Comparison of ENCODE assay signal across 9 cellular contexts in the genomic region with DNA sequence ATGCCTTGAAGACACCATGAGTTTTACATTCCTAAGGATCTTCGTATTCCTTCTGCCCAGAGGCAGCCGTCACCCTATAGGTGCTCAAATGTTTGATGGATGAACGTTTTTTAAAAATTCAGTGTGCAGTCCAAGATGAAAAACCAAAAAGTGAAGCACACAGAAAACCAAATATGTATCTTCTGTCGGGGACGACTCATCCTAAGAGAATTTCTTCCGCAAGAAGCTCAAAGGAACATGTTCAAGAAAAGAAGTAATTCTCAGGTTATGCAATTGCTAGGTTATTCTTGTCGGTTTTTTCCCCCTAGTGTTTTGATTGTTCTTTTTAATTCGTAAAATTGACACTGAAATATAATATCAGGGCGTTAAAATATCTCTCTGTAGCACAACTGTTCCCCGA. TPM values are rescaled to one million over a fixed set of nuclear protein-coding genes. Genes with fewer than 3 reads are reported as not detected.
DNase-seq lines count a peak whose midpoint lies in the region; FAIRE-seq and TF ChIP-seq lines count a peak whose summit lies in the region.
"Had no signal": no experiment of that assay in that cellular context is flagged by ENCODE, and none has a peak within 500 bp of the region (broad histone marks: within the 10 kb centered on the region; RNA-seq: fewer than 3 reads in every experiment).

No MANE protein-coding gene starts in this region.

- intact Hi-C loops in endothelial cell of umbilical vein (cut with micrococcal nuclease), result loop anchor here (1.0 to 2.0 kb wide), 2 partner anchors 65 to 137 kb away; a partner anchor contains a TSS

- H2AFZ ChIP-seq in endothelial cell of umbilical vein (ENCODE audit: low read depth, low read length), result peak overlapping the region; percentile 77

- no TSS peak for BruUV-seq in endothelial cell of umbilical vein (replicated peaks; lab: Mats Ljungman, UMichigan)

- DNase-seq in EL (peak; percentile 60), OCI-M1 (lab: John Stamatoyannopoulos, UW) (peak; percentile 5), endothelial cell of umbilical vein (ENCODE audit: low read depth, low spot score) (no peak), progenitor cell of endocrine pancreas (ENCODE audit: low spot score, unreplicated experiment) (no peak), NCI-H146 (lab: John Stamatoyannopoulos, UW) (no peak), HuH-7 (ENCODE audit: low spot score) (no peak), medulla oblongata (ENCODE audit: extremely low spot score) (no peak), RPMI8226 (no peak)

- TF ChIP-seq CTCF in endothelial cell of umbilical vein (IDR thresholded peaks at IDR 0.05; ENCODE audit: extremely low read depth in 1 of 2, insufficient read depth in 1 of 2, low read depth in 1 of 2, low read length in 2 of 2), result no peak
- no peak for TF ChIP-seq CTCF in progenitor cell of endocrine pancreas (IDR thresholded peaks at IDR 0.05; ENCODE audit: unreplicated experiment)

- CTCF ChIA-PET in endothelial cell of umbilical vein (lab: Charles Lee), result interaction anchor here (0.7 to 5.1 kb wide), 7 partner anchors 9 to 218 kb away, joined by 3 to 73 read pairs (median 7); a partner anchor contains a TSS

- peak overlapping the region; percentile 95 for H3K4me3 Mint-ChIP-seq in progenitor cell of endocrine pancreas (ENCODE audit: low read depth)

- H3K4me3 ChIP-seq in endothelial cell of umbilical vein (replicated peaks in 1 of 3; ENCODE audit: insufficient read depth in 1 of 3, low read depth in 1 of 3, low read length in 3 of 3), result peak overlapping the region; percentile 48 to 60 (median 49)

- H4K20me1 ChIP-seq in endothelial cell of umbilical vein (replicated peaks; ENCODE audit: control insufficient read depth, extremely low read depth, insufficient read depth, low read length), result no peaks in the 10 kb centered on the region

- H3K36me3 ChIP-seq in endothelial cell of umbilical vein (ENCODE audit: control insufficient read depth in 2 of 2, extremely low read depth in 1 of 2, insufficient read depth in 2 of 2, low read length in 2 of 2), result peaks cover 0 to 6% of the 10 kb centered on the region in 2 experiments

- peaks cover 12% of the 10 kb centered on the region for H3K36me3 Mint-ChIP-seq in progenitor cell of endocrine pancreas (ENCODE audit: insufficient read depth)

- dilution Hi-C loops in endothelial cell of umbilical vein (cut with MboI; ENCODE audit: extremely low pct_ligation_motif_present, low sequenced_read_pairs), result no loop called here

- POLR2A ChIA-PET in endothelial cell of umbilical vein (lab: Charles Lee), result interaction anchor here (1.5 kb wide), 1 partner anchor 29 kb away, joined by 15 read pairs; a partner anchor contains a TSS

- no peaks in the 10 kb centered on the region for H3K9me1 ChIP-seq in endothelial cell of umbilical vein (replicated peaks; ENCODE audit: control insufficient read depth, extremely low read depth, insufficient read depth, low read length)

- H3K27ac ChIP-seq in endothelial cell of umbilical vein (ENCODE audit: insufficient read depth, low read depth, low read length), result no peak overlapping the region

- no peaks in the 10 kb centered on the region for H3K27me3 Mint-ChIP-seq in progenitor cell of endocrine pancreas

- no peaks in the 10 kb centered on the region for H3K27me3 ChIP-seq in endothelial cell of umbilical vein (ENCODE audit: control insufficient read depth in 2 of 2, insufficient read depth in 2 of 2, low read length in 2 of 2)

- peak overlapping the region; percentile 100 for H3K27ac Mint-ChIP-seq in progenitor cell of endocrine pancreas

- peak overlapping the region; percentile 77 for H3K9ac ChIP-seq in endothelial cell of umbilical vein (replicated peaks; ENCODE audit: extremely low read depth, insufficient read depth, low read length)

- H3K4me1 ChIP-seq in endothelial cell of umbilical vein (ENCODE audit: control insufficient read depth, extremely low read depth, insufficient read depth, low read length), result peaks cover 10% of the 10 kb centered on the region

- H3K9me3 ChIP-seq in endothelial cell of umbilical vein (replicated peaks; ENCODE audit: control insufficient read depth, insufficient read depth, low read length), result no peaks in the 10 kb centered on the region

- H3K9me3 Mint-ChIP-seq in progenitor cell of endocrine pancreas (ENCODE audit: low read depth), result no peaks in the 10 kb centered on the region

- peaks cover 12% of the 10 kb centered on the region for H3K4me1 Mint-ChIP-seq in progenitor cell of endocrine pancreas (ENCODE audit: low read depth)

- peak overlapping the region; percentile 87 for H3K4me2 ChIP-seq in endothelial cell of umbilical vein (ENCODE audit: insufficient read depth, low read length)

- H3K79me2 ChIP-seq in endothelial cell of umbilical vein (ENCODE audit: control insufficient read depth, insufficient read depth, low read length), result peaks cover 5% of the 10 kb centered on the region

- TF ChIP-seq POLR2A in endothelial cell of umbilical vein (IDR thresholded peaks at IDR 0.05; ENCODE audit: low read depth, low read length), result no peak

- FAIRE-seq in endothelial cell of umbilical vein (lab: Jason Lieb, UNC), result no peak
- FAIRE-seq: endometrium had no signal

TF ChIP-seq in endothelial cell of umbilical vein, 7 proteins besides CTCF, POLR2A, EP300 and RAD21:
- TF ChIP-seq, protein P1, sequence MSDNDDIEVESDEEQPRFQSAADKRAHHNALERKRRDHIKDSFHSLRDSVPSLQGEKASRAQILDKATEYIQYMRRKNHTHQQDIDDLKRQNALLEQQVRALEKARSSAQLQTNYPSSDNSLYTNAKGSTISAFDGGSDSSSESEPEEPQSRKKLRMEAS (IDR thresholded peaks at IDR 0.05; ENCODE audit: insufficient read depth, insufficient read length), result no peak
- TF ChIP-seq EZH2 (IDR thresholded peaks at IDR 0.05; ENCODE audit: borderline replicate concordance, low read depth, low read length, severe bottlenecking) (no peak), JUN (IDR thresholded peaks at IDR 0.05; ENCODE audit: borderline replicate concordance, insufficient read depth, insufficient read length, low read depth) (no peak), POLR2AphosphoS5 (IDR thresholded peaks at IDR 0.05; ENCODE audit: insufficient read depth, low read depth, low read length) (no peak), MYC (IDR thresholded peaks at IDR 0.05; ENCODE audit: low read depth, low read length) (no peak), FOS (IDR thresholded peaks at IDR 0.05; ENCODE audit: borderline replicate concordance, insufficient read depth, low read length) (no peak), GATA2 (IDR thresholded peaks at IDR 0.05; ENCODE audit: insufficient read depth, insufficient read length, low read depth, low read length) (no peak)

RNA-seq across cellular contexts. Expression of a gene that starts 1.4 kb away (rescaled TPM):
- 41.6 and 44.0 TPM in 2 replicates for total RNA-seq in endothelial cell of umbilical vein
- polyA plus RNA-seq in endothelial cell of umbilical vein, result 29.9 and 38.2 TPM in 2 replicates
- 40.3 and 59.3 TPM in 2 replicates for polyA plus RNA-seq in endothelial cell of umbilical vein (2011; cell fraction: cytosol; rRNA removed)
- polyA plus RNA-seq in endothelial cell of umbilical vein (2011; cell fraction: nucleus; rRNA removed), result 41.7 and 43.2 TPM in 2 replicates
- 23.2 and 43.9 TPM in 2 replicates for polyA plus RNA-seq in endothelial cell of umbilical vein (2012)
- polyA minus RNA-seq in endothelial cell of umbilical vein, result 19.6 and 30.1 TPM in 2 replicates
- 31.4 TPM for polyA minus RNA-seq in endothelial cell of umbilical vein (2011; cell fraction: cytosol; rRNA and poly(A)+ RNA removed)
- polyA minus RNA-seq in endothelial cell of umbilical vein (2011; cell fraction: nucleus; rRNA and poly(A)+ RNA removed), result 5.9 and 10.9 TPM in 2 replicates
- 201 and 206 TPM in 2 replicates for total RNA-seq in progenitor cell of endocrine pancreas

RNA-seq across cellular contexts. Expression of a gene that starts 29.1 kb away (rescaled TPM):
- total RNA-seq in endothelial cell of umbilical vein (1,183 and 1,294 TPM in 2 replicates), progenitor cell of endocrine pancreas (1,450 and 1,477 TPM in 2 replicates)
- polyA plus RNA-seq in endothelial cell of umbilical vein, result 1,282 and 1,683 TPM in 2 replicates
- polyA plus RNA-seq in endothelial cell of umbilical vein (2011; cell fraction: cytosol; rRNA removed), result 2,429 and 2,954 TPM in 2 replicates
- 752 and 988 TPM in 2 replicates for polyA plus RNA-seq in endothelial cell of umbilical vein (2011; cell fraction: nucleus; rRNA removed)
- 2,061 and 2,237 TPM in 2 replicates for polyA plus RNA-seq in endothelial cell of umbilical vein (2012)
- 1,148 and 1,520 TPM in 2 replicates for polyA minus RNA-seq in endothelial cell of umbilical vein
- polyA minus RNA-seq in endothelial cell of umbilical vein (2011; cell fraction: cytosol; rRNA and poly(A)+ RNA removed), result 916 TPM
- 206 and 281 TPM in 2 replicates for polyA minus RNA-seq in endothelial cell of umbilical vein (2011; cell fraction: nucleus; rRNA and poly(A)+ RNA removed)

Comparison
In these comparisons a context has a peak if more than half of its experiments do, and no peak if none do; other contexts are left out.
1. DNase-seq: peak in EL (single experiment) and OCI-M1 (single experiment); none in endothelial cell of umbilical vein (single experiment), progenitor cell of endocrine pancreas (single experiment), NCI-H146 (single experiment), HuH-7 (single experiment), medulla oblongata (single experiment) and RPMI8226 (single experiment).